30 cellular contexts compared by ENCODE assay signal in genomic region chr15:88835646-88836045, GRCh38. TPM values are rescaled to one million over a fixed set of nuclear protein-coding genes. Genes with fewer than 3 reads are reported as not detected.
DNase-seq lines count a peak whose midpoint lies in the region; ATAC-seq, FAIRE-seq and TF ChIP-seq lines count a peak whose summit lies in the region.
"Had no signal": no experiment of that assay in that cellular context is flagged by ENCODE, and none has a peak within 500 bp of the region (broad histone marks: within the 10 kb centered on the region; RNA-seq: fewer than 3 reads in every experiment).

No MANE protein-coding gene starts in this region.

- H3K27ac ChIP-seq in astrocyte (ENCODE audit: low read depth, low read length): no peak overlapping the region
- H3K27ac ChIP-seq in foreskin keratinocyte: no peak overlapping the region
- H3K27ac ChIP-seq in tibial artery: no peak overlapping the region
- no peak overlapping the region for H3K27ac ChIP-seq in substantia nigra (ENCODE audit: low read depth, low read length, poor library complexity, severe bottlenecking)
- H3K27ac ChIP-seq: ascending aorta, uterus had no signal

- H3K4me3 ChIP-seq in HFF-Myc (replicated peaks; ENCODE audit: low read depth, low read length) (no peak overlapping the region), astrocyte (ENCODE audit: insufficient read depth, low read depth, low read length) (no peak overlapping the region), tibial artery (no peak overlapping the region)
- H3K4me3 ChIP-seq: ascending aorta, uterus had no signal

- H4K20me1 ChIP-seq in astrocyte (ENCODE audit: insufficient read depth, low read length): no peaks in the 10 kb centered on the region

- no peak overlapping the region for H3K27ac Mint-ChIP-seq in astrocyte (ENCODE audit: unreplicated experiment)
- no peak overlapping the region for H3K27ac Mint-ChIP-seq in activated T-cell treated with anti-CD3 and anti-CD28 coated beads, Interleukin-2, amount 50 U/mL, for 72 hours
- H3K27ac Mint-ChIP-seq: activated naive CD4-positive, alpha-beta T cell treated with anti-CD3 and anti-CD28 coated beads, Interleukin-2, amount 50 U/mL, for 24 hours; CD8-positive, alpha-beta T cell had no signal

- H3K9me3 ChIP-seq in astrocyte (ENCODE audit: insufficient read depth, low read depth, low read length): no peaks in the 10 kb centered on the region
- H3K9me3 ChIP-seq in tibial artery: no peaks in the 10 kb centered on the region
- H3K9me3 ChIP-seq: ascending aorta, uterus had no signal

- DNase-seq in AG08395 (ENCODE audit: low spot score): peak; percentile 52
- DNase-seq in HFF-Myc (ENCODE audit: extremely low read depth, low read depth): peak; percentile 6
- DNase-seq in astrocyte (ENCODE audit: low read depth): peak; percentile 33
- peak in 1 of 2 donors; percentile 43 for DNase-seq in foreskin keratinocyte
- DNase-seq in tibial artery: no peak
- DNase-seq in substantia nigra (lab: John Stamatoyannopoulos, UW): no peak
- no peak for DNase-seq in NCI-H146 treated with DMSO at 0.1 percent for 48 hours (lab: John Stamatoyannopoulos, UW; ENCODE audit: unreplicated experiment)
- no peak for DNase-seq in activated T-cell treated with anti-CD3 and anti-CD28 coated beads, Interleukin-2, amount 50 U/mL, for 72 hours
- DNase-seq: activated CD4-positive, CD25-positive, alpha-beta regulatory T cell treated with anti-CD3 and anti-CD28 coated beads, Interleukin-2, amount 50 U/mL, for 72 hours; CD8-positive, alpha-beta T cell; hypothalamus; KG1; kidney; naive B cell; NCI-H1092; NCI-H2029 treated with DMSO at 0.1 percent for 48 hours; NCI-H446 treated with DMSO at 0.1 percent for 48 hours; NK-92 treated with Interleukin-12 subunit alpha and Interleukin-12 subunit beta, amount 100 ng/mL, for 24 hours; occipital lobe; RPMI8226; stimulated activated CD4-positive, alpha-beta T cell treated with anti-CD3 and anti-CD28 coated beads, Interleukin-12 subunit alpha, Interleukin-12 subunit beta, amount 100 ng/mL, for 4 hours; T1000; uterus had no signal

- H3K9ac ChIP-seq in astrocyte (ENCODE audit: low read length): no peak overlapping the region

- H3K27me3 ChIP-seq in astrocyte (ENCODE audit: insufficient read depth, low read length) (no peaks in the 10 kb centered on the region), foreskin keratinocyte (no peaks in the 10 kb centered on the region), tibial artery (no peaks in the 10 kb centered on the region)
- H3K27me3 ChIP-seq: ascending aorta, uterus had no signal

- H3K9me3 Mint-ChIP-seq in astrocyte (ENCODE audit: unreplicated experiment): no peaks in the 10 kb centered on the region
- H3K9me3 Mint-ChIP-seq in activated T-cell treated with anti-CD3 and anti-CD28 coated beads, Interleukin-2, amount 50 U/mL, for 72 hours: no peaks in the 10 kb centered on the region
- H3K9me3 Mint-ChIP-seq: activated naive CD4-positive, alpha-beta T cell treated with anti-CD3 and anti-CD28 coated beads, Interleukin-2, amount 50 U/mL, for 24 hours; CD8-positive, alpha-beta T cell; naive B cell had no signal

- H3K4me1 ChIP-seq in astrocyte (ENCODE audit: insufficient read depth, low read length) (peaks cover 3% of the 10 kb centered on the region), foreskin keratinocyte (no peaks in the 10 kb centered on the region), tibial artery (peaks cover 0 to 23% (median 16%) of the 10 kb centered on the region in 4 donors)
- H3K4me1 ChIP-seq: uterus had no signal

- peak; percentile 52 for FAIRE-seq in astrocyte (lab: Jason Lieb, UNC)
- FAIRE-seq: H1, kidney had no signal

- H2AFZ ChIP-seq in astrocyte (ENCODE audit: low read depth, low read length): no peak overlapping the region

- intact Hi-C loops in tibial artery (cut with DNase I; ENCODE audit: low total_unique reads): loop anchor here (10.0 kb wide), 1 partner anchor 361 kb away; no protein-coding TSS in a partner anchor

- no peak overlapping the region for H3K4me3 Mint-ChIP-seq in astrocyte (ENCODE audit: unreplicated experiment)
- no peak overlapping the region for H3K4me3 Mint-ChIP-seq in activated T-cell treated with anti-CD3 and anti-CD28 coated beads, Interleukin-2, amount 50 U/mL, for 72 hours
- H3K4me3 Mint-ChIP-seq: activated naive CD4-positive, alpha-beta T cell treated with anti-CD3 and anti-CD28 coated beads, Interleukin-2, amount 50 U/mL, for 24 hours; CD8-positive, alpha-beta T cell had no signal

- no peaks in the 10 kb centered on the region for H3K79me2 ChIP-seq in astrocyte (ENCODE audit: insufficient read depth, low read length)

- peaks cover 13% of the 10 kb centered on the region for H3K27me3 Mint-ChIP-seq in astrocyte (ENCODE audit: low read depth, unreplicated experiment)
- H3K27me3 Mint-ChIP-seq in activated T-cell treated with anti-CD3 and anti-CD28 coated beads, Interleukin-2, amount 50 U/mL, for 72 hours (ENCODE audit: low read depth): peaks cover 5% of the 10 kb centered on the region

- H3K4me2 ChIP-seq in astrocyte (ENCODE audit: low read length): no peak overlapping the region

- no peaks in the 10 kb centered on the region for H3K36me3 Mint-ChIP-seq in astrocyte (ENCODE audit: low read depth, unreplicated experiment)
- H3K36me3 Mint-ChIP-seq in activated T-cell treated with anti-CD3 and anti-CD28 coated beads, Interleukin-2, amount 50 U/mL, for 72 hours (ENCODE audit: insufficient read depth in 2 of 2): no peaks in the 10 kb centered on the region
- H3K36me3 Mint-ChIP-seq: activated naive CD4-positive, alpha-beta T cell treated with anti-CD3 and anti-CD28 coated beads, Interleukin-2, amount 50 U/mL, for 24 hours; CD8-positive, alpha-beta T cell; naive B cell had no signal

- H3K4me1 Mint-ChIP-seq in astrocyte (ENCODE audit: low read depth, unreplicated experiment): peaks cover 6% of the 10 kb centered on the region
- H3K4me1 Mint-ChIP-seq in activated T-cell treated with anti-CD3 and anti-CD28 coated beads, Interleukin-2, amount 50 U/mL, for 72 hours (ENCODE audit: low read depth): peaks cover 10% of the 10 kb centered on the region
- H3K4me1 Mint-ChIP-seq: activated naive CD4-positive, alpha-beta T cell treated with anti-CD3 and anti-CD28 coated beads, Interleukin-2, amount 50 U/mL, for 24 hours had no signal

- H3K36me3 ChIP-seq in astrocyte (ENCODE audit: insufficient read depth, low read length): no peaks in the 10 kb centered on the region
- H3K36me3 ChIP-seq in tibial artery: peaks cover 0 to 39% (median 0%) of the 10 kb centered on the region in 3 donors
- H3K36me3 ChIP-seq: uterus had no signal

- peak; percentile 52 for ATAC-seq in foreskin keratinocyte
- ATAC-seq in activated T-cell treated with anti-CD3 and anti-CD28 coated beads, Interleukin-2, amount 50 U/mL, for 72 hours (replicated peaks in 1 of 2): no peak
- ATAC-seq: CD8-positive, alpha-beta T cell; SK-N-SH treated with all-trans-retinoic acid at 6 μM for 48 hours had no signal

- TF ChIP-seq CTCF in HFF-Myc (IDR thresholded peaks at IDR 0.05; ENCODE audit: low read depth, low read length, missing control alignments) (no peak), astrocyte (IDR thresholded peaks at IDR 0.05; ENCODE audit: insufficient read depth, low read depth, low read length) (no peak), foreskin keratinocyte (conservative IDR thresholded peaks at IDR 0.05) (no peak), tibial artery (IDR thresholded peaks at IDR 0.05) (no peak)

RNA-seq across cellular contexts. Expression of gene ACAN, which starts 32.4 kb away (rescaled TPM):
- total RNA-seq in astrocyte: 0.34 and 0.36 TPM in 2 replicates
- not detected in 2 replicates for total RNA-seq in foreskin keratinocyte
- 0.01 TPM in 1 of 2 replicates, not detected in the other for polyA plus RNA-seq in foreskin keratinocyte
- total RNA-seq in activated T-cell treated with anti-CD3 and anti-CD28 coated beads, Interleukin-2, amount 50 U/mL, for 72 hours: not detected
- total RNA-seq: activated CD8-positive, alpha-beta memory T cell treated with anti-CD3 and anti-CD28 coated beads for 36 hours; CD8-positive, alpha-beta T cell; fibroblast of villous mesenchyme; lung microvascular endothelial cell had no signal

RNA-seq across cellular contexts. Expression of gene HAPLN3, which starts 59.7 kb away (rescaled TPM):
- total RNA-seq in astrocyte (6.8 and 8.2 TPM in 2 replicates), foreskin keratinocyte (5.4 and 6.0 TPM in 2 replicates)
- 6.2 and 6.7 TPM in 2 replicates for polyA plus RNA-seq in foreskin keratinocyte
- total RNA-seq in activated T-cell treated with anti-CD3 and anti-CD28 coated beads, Interleukin-2, amount 50 U/mL, for 72 hours: 100 to 1,000 TPM in 1 of 2 donors, 10 to 100 TPM in 1; 82.5 to 114 TPM

Comparison
In these comparisons a context has a peak if more than half of its experiments do, and no peak if none do; other contexts are left out.
1. DNase-seq: peak in AG08395 (single experiment), HFF-Myc (single experiment) and astrocyte (single experiment); none in tibial artery (0 of 2), substantia nigra (0 of 49), NCI-H146 treated with DMSO at 0.1 percent for 48 hours (single experiment) and activated T-cell treated with anti-CD3 and anti-CD28 coated beads, Interleukin-2, amount 50 U/mL, for 72 hours (0 of 2).